In genomic region chr1:58546520-58547308, GRCh38 we compare ENCODE assay signal across 1 cellular context.
A peak's percentile ranks its signal among the peaks of the same experiment; 100 is the strongest.
TF ChIP-seq lines count a peak whose summit lies in the region.

Gene OMA1, minus strand, starts transcription at chr1:58546726. Its CDS starts 7,432 bp downstream, at chr1:58539294.

TF ChIP-seq in HepG2, 621 proteins besides CTCF, POLR2A, EP300 and RAD21 (continued from another document):
- TF ChIP-seq RERE (CRISPR knock-in tag; IDR thresholded peaks at IDR 0.05; ENCODE audit: low read depth) (no peak), ZNF329 (CRISPR knock-in tag; IDR thresholded peaks at IDR 0.05; ENCODE audit: low read depth) (no peak), TFDP1 (CRISPR knock-in tag; IDR thresholded peaks at IDR 0.05; ENCODE audit: borderline replicate concordance) (no peak), ETV5 (CRISPR knock-in tag; IDR thresholded peaks at IDR 0.05; ENCODE audit: borderline replicate concordance) (peak; percentile 48; the same call in 1 of the 2 replicates), SNAPC2 (CRISPR knock-in tag; IDR thresholded peaks at IDR 0.05) (no peak), ZNF605 (CRISPR knock-in tag; IDR thresholded peaks at IDR 0.05) (no peak), ZNF883 (CRISPR knock-in tag; IDR thresholded peaks at IDR 0.05; ENCODE audit: not compliant biosample characterization) (no peak), NR2F2 (IDR thresholded peaks at IDR 0.05; ENCODE audit: borderline replicate concordance, low read depth) (no peak), ZNF343 (CRISPR knock-in tag; IDR thresholded peaks at IDR 0.05) (no peak), ZNF12 (CRISPR knock-in tag; IDR thresholded peaks at IDR 0.05) (no peak)
- TF ChIP-seq, protein P1, sequence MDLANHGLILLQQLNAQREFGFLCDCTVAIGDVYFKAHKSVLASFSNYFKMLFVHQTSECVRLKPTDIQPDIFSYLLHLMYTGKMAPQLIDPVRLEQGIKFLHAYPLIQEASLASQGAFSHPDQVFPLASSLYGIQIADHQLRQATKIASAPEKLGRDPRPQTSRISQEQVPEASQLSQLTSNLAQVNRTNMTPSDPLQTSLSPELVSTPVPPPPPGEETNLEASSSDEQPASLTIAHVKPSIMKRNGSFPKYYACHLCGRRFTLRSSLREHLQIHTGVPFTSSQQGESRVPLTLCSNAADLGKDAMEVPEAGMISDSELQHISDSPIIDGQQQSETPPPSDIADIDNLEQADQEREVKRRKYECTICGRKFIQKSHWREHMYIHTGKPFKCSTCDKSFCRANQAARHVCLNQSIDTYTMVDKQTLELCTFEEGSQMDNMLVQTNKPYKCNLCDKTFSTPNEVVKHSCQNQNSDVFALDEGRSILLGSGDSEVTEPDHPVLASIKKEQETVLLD (CRISPR knock-in tag; IDR thresholded peaks at IDR 0.05; ENCODE audit: low read depth) = 0 out of 2 replicates have a peak, but pooled peaks have one; percentile 57
- TF ChIP-seq, protein P2, sequence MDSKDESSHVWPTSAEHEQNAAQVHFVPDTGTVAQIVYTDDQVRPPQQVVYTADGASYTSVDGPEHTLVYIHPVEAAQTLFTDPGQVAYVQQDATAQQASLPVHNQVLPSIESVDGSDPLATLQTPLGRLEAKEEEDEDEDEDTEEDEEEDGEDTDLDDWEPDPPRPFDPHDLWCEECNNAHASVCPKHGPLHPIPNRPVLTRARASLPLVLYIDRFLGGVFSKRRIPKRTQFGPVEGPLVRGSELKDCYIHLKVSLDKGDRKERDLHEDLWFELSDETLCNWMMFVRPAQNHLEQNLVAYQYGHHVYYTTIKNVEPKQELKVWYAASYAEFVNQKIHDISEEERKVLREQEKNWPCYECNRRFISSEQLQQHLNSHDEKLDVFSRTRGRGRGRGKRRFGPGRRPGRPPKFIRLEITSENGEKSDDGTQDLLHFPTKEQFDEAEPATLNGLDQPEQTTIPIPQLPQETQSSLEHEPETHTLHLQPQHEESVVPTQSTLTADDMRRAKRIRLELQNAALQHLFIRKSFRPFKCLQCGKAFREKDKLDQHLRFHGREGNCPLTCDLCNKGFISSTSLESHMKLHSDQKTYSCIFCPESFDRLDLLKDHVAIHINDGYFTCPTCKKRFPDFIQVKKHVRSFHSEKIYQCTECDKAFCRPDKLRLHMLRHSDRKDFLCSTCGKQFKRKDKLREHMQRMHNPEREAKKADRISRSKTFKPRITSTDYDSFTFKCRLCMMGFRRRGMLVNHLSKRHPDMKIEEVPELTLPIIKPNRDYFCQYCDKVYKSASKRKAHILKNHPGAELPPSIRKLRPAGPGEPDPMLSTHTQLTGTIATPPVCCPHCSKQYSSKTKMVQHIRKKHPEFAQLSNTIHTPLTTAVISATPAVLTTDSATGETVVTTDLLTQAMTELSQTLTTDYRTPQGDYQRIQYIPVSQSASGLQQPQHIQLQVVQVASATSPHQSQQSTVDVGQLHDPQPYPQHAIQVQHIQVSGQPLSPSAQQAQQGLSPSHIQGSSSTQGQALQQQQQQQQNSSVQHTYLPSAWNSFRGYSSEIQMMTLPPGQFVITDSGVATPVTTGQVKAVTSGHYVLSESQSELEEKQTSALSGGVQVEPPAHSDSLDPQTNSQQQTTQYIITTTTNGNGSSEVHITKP (CRISPR knock-in tag; IDR thresholded peaks at IDR 0.05; ENCODE audit: low read depth) = no peak; the same call in 1 of the 2 replicates
- TF ChIP-seq, protein P3, sequence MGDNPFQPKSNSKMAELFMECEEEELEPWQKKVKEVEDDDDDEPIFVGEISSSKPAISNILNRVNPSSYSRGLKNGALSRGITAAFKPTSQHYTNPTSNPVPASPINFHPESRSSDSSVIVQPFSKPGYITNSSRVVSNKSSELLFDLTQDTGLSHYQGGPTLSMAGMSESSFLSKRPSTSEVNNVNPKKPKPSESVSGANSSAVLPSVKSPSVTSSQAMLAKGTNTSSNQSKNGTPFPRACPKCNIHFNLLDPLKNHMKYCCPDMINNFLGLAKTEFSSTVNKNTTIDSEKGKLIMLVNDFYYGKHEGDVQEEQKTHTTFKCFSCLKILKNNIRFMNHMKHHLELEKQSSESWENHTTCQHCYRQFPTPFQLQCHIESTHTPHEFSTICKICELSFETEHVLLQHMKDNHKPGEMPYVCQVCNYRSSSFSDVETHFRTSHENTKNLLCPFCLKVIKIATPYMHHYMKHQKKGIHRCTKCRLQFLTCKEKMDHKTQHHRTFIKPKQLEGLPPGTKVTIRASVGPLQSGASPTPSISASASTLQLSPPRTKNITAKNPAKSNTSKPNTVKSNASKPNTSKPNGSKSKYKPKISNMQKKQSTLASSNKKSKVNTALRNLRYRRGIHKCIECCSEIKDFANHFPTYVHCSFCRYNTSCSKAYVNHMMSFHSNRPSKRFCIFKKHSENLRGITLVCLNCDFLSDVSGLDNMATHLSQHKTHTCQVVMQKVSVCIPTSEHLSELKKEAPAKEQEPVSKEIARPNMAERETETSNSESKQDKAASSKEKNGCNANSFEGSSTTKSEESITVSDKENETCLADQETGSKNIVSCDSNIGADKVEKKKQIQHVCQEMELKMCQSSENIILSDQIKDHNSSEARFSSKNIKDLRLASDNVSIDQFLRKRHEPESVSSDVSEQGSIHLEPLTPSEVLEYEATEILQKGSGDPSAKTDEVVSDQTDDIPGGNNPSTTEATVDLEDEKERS (CRISPR knock-in tag; IDR thresholded peaks at IDR 0.05) = no peak
